19 cellular contexts compared by ENCODE assay signal in the genomic region with DNA sequence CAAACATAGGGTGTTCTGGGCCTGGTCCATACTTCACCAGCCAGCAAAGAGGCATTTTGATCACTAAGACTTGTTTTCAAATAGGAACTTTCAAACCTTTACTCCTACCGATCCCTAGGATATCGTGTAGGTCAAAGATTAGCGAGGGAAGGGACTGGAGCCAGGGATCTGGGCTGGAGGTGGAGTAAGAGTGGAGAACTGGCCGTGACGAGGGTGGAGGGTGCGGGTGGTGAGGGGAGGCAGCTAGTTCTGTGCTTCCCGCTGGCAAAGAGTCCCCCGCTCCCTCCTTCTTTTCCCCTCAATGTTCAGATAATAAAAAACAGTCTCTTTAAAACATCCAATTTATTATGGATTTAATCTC.
A peak's percentile ranks its signal among the peaks of the same experiment; 100 is the strongest.
DNase-seq lines count a peak whose midpoint lies in the region; ATAC-seq, FAIRE-seq and TF ChIP-seq lines count a peak whose summit lies in the region.
"Had no signal": no experiment of that assay in that cellular context is flagged by ENCODE, and none has a peak within 500 bp of the region (broad histone marks: within the 10 kb centered on the region; RNA-seq: fewer than 3 reads in every experiment).

No MANE protein-coding gene starts in this region.

- no peaks in the 10 kb centered on the region for H3K79me2 ChIP-seq in HepG2 (ENCODE audit: insufficient read depth, low read length)

- TF ChIP-seq CTCF in IMR-90 (conservative IDR thresholded peaks at IDR 0.05; ENCODE audit: low read depth, low read length) (no peak), HepG2 (CRISPR knock-in tag; IDR thresholded peaks at IDR 0.05) (no peak), pancreas (IDR thresholded peaks at IDR 0.05) (no peak), thoracic aorta (IDR thresholded peaks at IDR 0.05) (no peak)

- intact Hi-C loops in IMR-90 (cut with micrococcal nuclease), result loop anchor here (5.0 kb wide), 1 partner anchor 187 kb away; no protein-coding TSS in a partner anchor
- intact Hi-C loops in HepG2 (cut with micrococcal nuclease; ENCODE audit: unreplicated experiment), result loop anchor here (10.0 kb wide), 1 partner anchor 306 kb away; no protein-coding TSS in a partner anchor
- intact Hi-C loops in pancreas (cut with DNase I), result no loop called here

- no peak overlapping the region for H2AFZ ChIP-seq in IMR-90 (replicated peaks; ENCODE audit: low read length, poor library complexity)
- H2AFZ ChIP-seq in HepG2 (ENCODE audit: low read length), result no peak overlapping the region

- no peak overlapping the region for H3K4ac ChIP-seq in IMR-90 (ENCODE audit: low read depth, low read length)

- H4K20me1 ChIP-seq in IMR-90 (ENCODE audit: insufficient read depth, low read length) (no peaks in the 10 kb centered on the region), HepG2 (ENCODE audit: insufficient read depth, low read length) (no peaks in the 10 kb centered on the region; the same call in 1 of the 2 replicates)

- H3K79me1 ChIP-seq in IMR-90 (ENCODE audit: low read depth in 1 of 2, low read length in 2 of 2), result 0 out of 4 replicates have a peak, but pooled peaks cover 0 to 4% of the 10 kb centered on the region in 2 experiments

- H2AK5ac ChIP-seq in IMR-90 (ENCODE audit: low read depth, low read length), result no peak overlapping the region

- no CpG with 5 or more reads among the region's 8 CpGs for WGBS in IMR-90 (ENCODE audit: extremely low coverage in 2 of 2, insufficient read length in 1 of 2), 2 experiments
- WGBS in HepG2 (ENCODE audit: low lambda C conversion rate), result 95% methylated on average over 8 of the region's 8 CpGs
- WGBS in pancreas, 2 donors, result 45 to 54% methylated on average over 8 of the region's 8 CpGs

- no peak overlapping the region for H4K8ac ChIP-seq in IMR-90 (ENCODE audit: low read depth in 2 of 2, low read length in 2 of 2)

- H3K36me3 ChIP-seq in IMR-90 (ENCODE audit: control insufficient read depth, insufficient read depth, low read length) (no peaks in the 10 kb centered on the region), HepG2 (replicated peaks in 1 of 2; ENCODE audit: control insufficient read depth in 1 of 2, insufficient read depth in 2 of 2, low read length in 2 of 2) (peaks cover 0 to 15% of the 10 kb centered on the region in 2 experiments; a peak in 2 of 5 replicates), pancreas (no peaks in the 10 kb centered on the region), thoracic aorta (no peaks in the 10 kb centered on the region)
- H3K36me3 ChIP-seq: BE2C had no signal

- H3K23ac ChIP-seq in IMR-90 (ENCODE audit: low read depth, low read length), result no peak overlapping the region

- H3K14ac ChIP-seq in IMR-90 (replicated peaks; ENCODE audit: low read depth, low read length), result no peak overlapping the region

- H3K9me3 ChIP-seq in IMR-90 (ENCODE audit: control insufficient read depth, insufficient read depth, low read length), result no peaks in the 10 kb centered on the region
- no peaks in the 10 kb centered on the region for H3K9me3 ChIP-seq in HepG2 (ENCODE audit: low read length)
- no peaks in the 10 kb centered on the region for H3K9me3 ChIP-seq in pancreas
- H3K9me3 ChIP-seq in thoracic aorta, result no peaks in the 10 kb centered on the region
- H3K9me3 ChIP-seq: BE2C had no signal

- H3K4me1 ChIP-seq in IMR-90 (ENCODE audit: control insufficient read depth, insufficient read depth, low read length), result peaks cover 10% of the 10 kb centered on the region
- 0 out of 2 replicates have a peak, but pooled peaks cover 8% of the 10 kb centered on the region for H3K4me1 ChIP-seq in HepG2 (ENCODE audit: insufficient read depth, low read length)
- peaks cover 24 to 51% (median 46%) of the 10 kb centered on the region in 3 donors for H3K4me1 ChIP-seq in pancreas
- H3K4me1 ChIP-seq in thoracic aorta (ENCODE audit: control insufficient read depth in 1 of 2, low read depth in 2 of 2), result peaks cover 0 to 56% of the 10 kb centered on the region in 2 donors

- BruUV-seq in IMR-90 (replicated peaks; lab: Mats Ljungman, UMichigan) (no TSS peak), HepG2 (replicated peaks; lab: Mats Ljungman, UMichigan) (no TSS peak)

- H2AK9ac ChIP-seq in IMR-90 (replicated peaks; ENCODE audit: low read depth, low read length, poor library complexity), result no peak overlapping the region

- no peak overlapping the region for H3K56ac ChIP-seq in IMR-90 (ENCODE audit: extremely low read depth, insufficient read depth, low read length)

- H3K4me3 ChIP-seq in IMR-90 (ENCODE audit: insufficient read depth, low read depth, low read length) (no peak overlapping the region), HepG2 (replicated peaks in 1 of 3; ENCODE audit: insufficient read depth in 1 of 3, low read depth in 2 of 3, low read length in 3 of 3) (no peak overlapping the region), pancreas (no peak overlapping the region), thoracic aorta (no peak overlapping the region)

- POLR2A ChIA-PET in IMR-90 (lab: Charles Lee; ENCODE audit: unreplicated experiment) (no interaction called here), HepG2 (lab: Yijun Ruan, JAX) (no interaction called here)

- dilution Hi-C loops in IMR-90 (cut with HindIII; ENCODE audit: low sequenced_read_pairs, unreplicated experiment), result no loop called here

- H3K9ac ChIP-seq in IMR-90 (ENCODE audit: low read depth, low read length) (no peak overlapping the region), HepG2 (ENCODE audit: insufficient read depth, low read depth, low read length) (no peak overlapping the region)

- no peak overlapping the region for H4K5ac ChIP-seq in IMR-90 (ENCODE audit: low read depth, low read length)

- H3K4me2 ChIP-seq in IMR-90 (ENCODE audit: low read depth, low read length) (no peak overlapping the region), HepG2 (ENCODE audit: low read depth, low read length) (no peak overlapping the region)

- CTCF ChIA-PET in IMR-90 (lab: Yijun Ruan, JAX) (no interaction called here), HepG2 (lab: Yijun Ruan, JAX; ENCODE audit: low intra/inter-chr PET ratio, low total read pairs) (no interaction called here)

- H3K18ac ChIP-seq in IMR-90 (ENCODE audit: low read depth, low read length), result no peak overlapping the region

- no peak overlapping the region for H3K27ac ChIP-seq in IMR-90 (ENCODE audit: insufficient read depth, low read length)
- H3K27ac ChIP-seq in HepG2 (ENCODE audit: extremely low read length, insufficient read depth, low read length), result no peak overlapping the region
- H3K27ac ChIP-seq in pancreas, result peak overlapping the region; percentile 39 to 91 (median 70)
- peak overlapping the region; percentile 33 to 57 for H3K27ac ChIP-seq in thoracic aorta
- H3K27ac ChIP-seq: HL-60 had no signal

- ATAC-seq in IMR-90 (ENCODE audit: low read depth), result no peak
- ATAC-seq in HepG2, result no peak
- ATAC-seq in pancreas, result peak; percentile 32 to 60 (median 40)
- no peak for ATAC-seq in thoracic aorta (ENCODE audit: insufficient number of reproducible peaks, low FRiP score, low read depth)

- FAIRE-seq in HepG2 (lab: Jason Lieb, UNC), result no peak
- FAIRE-seq in pancreas (lab: Jason Lieb, UNC), result no peak
- FAIRE-seq in urothelium cell line (lab: Jason Lieb, UNC), result no peak
- FAIRE-seq: D721Med, G401.6, GM12891, GM19239 had no signal

- no peak overlapping the region for H4K91ac ChIP-seq in IMR-90 (ENCODE audit: insufficient read depth, low read depth, low read length)

- peaks cover 8% of the 10 kb centered on the region for H3K9me1 ChIP-seq in IMR-90 (ENCODE audit: insufficient read depth, low read length)

- DNase-seq in IMR-90 (no peak), HepG2 (ENCODE audit: low spot score) (no peak), pancreas (peak in 3 of 6 donors; percentile 38 to 58 (median 46)), thoracic aorta (ENCODE audit: low spot score) (no peak), amygdala (lab: John Stamatoyannopoulos, UW) (no peak), urothelium cell line (ENCODE audit: low spot score) (no peak), ecto neural progenitor cell (ENCODE audit: low spot score) (no peak)
- DNase-seq in effector CD4-positive, alpha-beta T cell, result no peak
- DNase-seq: BE2C; C1 segment of cervical spinal cord; CD4-positive, CD25-positive, alpha-beta regulatory T cell; CD8-positive, alpha-beta memory T cell; COR-L47; HCEC 1CT had no signal

- TF ChIP-seq EP300 in HepG2 (IDR thresholded peaks at IDR 0.05; ENCODE audit: low read depth in 2 of 2, low read length in 2 of 2) (no peak), HepG2 (CRISPR knock-in tag; IDR thresholded peaks at IDR 0.05; ENCODE audit: borderline replicate concordance) (no peak)

- no peak overlapping the region for H2BK5ac ChIP-seq in IMR-90 (ENCODE audit: low read depth, low read length, poor library complexity, severe bottlenecking)

- TF ChIP-seq RAD21 in IMR-90 (IDR thresholded peaks at IDR 0.05; ENCODE audit: low read length), result no peak
- TF ChIP-seq RAD21 in HepG2 (CRISPR knock-in tag; IDR thresholded peaks at IDR 0.05), result no peak

- in situ Hi-C loops in IMR-90 (cut with MboI; ENCODE audit: low sequenced_read_pairs), result no loop called here
- in situ Hi-C loops in HepG2 (cut with HindIII; ENCODE audit: extremely low pct_ligation_motif_present, low pct_unique_long_range_greater_than_20kb), result no loop called here

- H2BK20ac ChIP-seq in IMR-90 (ENCODE audit: low read depth, low read length), result 0 out of 2 replicates have a peak overlapping the region, but pooled peaks have one; percentile 36

- TF ChIP-seq POLR2A in IMR-90 (IDR thresholded peaks at IDR 0.05; ENCODE audit: low read depth, low read length) (no peak), HepG2 (IDR thresholded peaks at IDR 0.05; ENCODE audit: insufficient read depth in 1 of 2, low read depth in 2 of 2, low read length in 2 of 2) (no peak)

- no peak overlapping the region for H2BK15ac ChIP-seq in IMR-90 (ENCODE audit: low read depth, low read length)

- H2BK120ac ChIP-seq in IMR-90 (ENCODE audit: low read depth, low read length), result no peak overlapping the region

- H3K27me3 ChIP-seq in IMR-90 (ENCODE audit: control insufficient read depth, insufficient read depth, low read length) (no peaks in the 10 kb centered on the region), HepG2 (ENCODE audit: control insufficient read depth in 1 of 2, insufficient read depth in 2 of 2, low read length in 2 of 2) (no peaks in the 10 kb centered on the region), pancreas (no peaks in the 10 kb centered on the region), thoracic aorta (replicated peaks; ENCODE audit: insufficient read depth) (no peaks in the 10 kb centered on the region)
- H3K27me3 ChIP-seq: BE2C had no signal

TF ChIP-seq in IMR-90, 13 proteins besides CTCF, POLR2A, EP300 and RAD21 (continues in another document):
- TF ChIP-seq MAFK (IDR thresholded peaks at IDR 0.05; ENCODE audit: low read depth, low read length) (no peak), RCOR1 (IDR thresholded peaks at IDR 0.05; ENCODE audit: insufficient replicate concordance, low read length) (no peak), CHD1 (IDR thresholded peaks at IDR 0.05; ENCODE audit: low read depth, low read length) (no peak), CEBPB (IDR thresholded peaks at IDR 0.05; ENCODE audit: low read depth, low read length) (no peak)

TF ChIP-seq in HepG2, 621 proteins besides CTCF, POLR2A, EP300 and RAD21 (continues in another document):
- TF ChIP-seq ZNF383 (CRISPR knock-in tag; IDR thresholded peaks at IDR 0.05; ENCODE audit: borderline replicate concordance) (no peak), SETDB1 (CRISPR knock-in tag; IDR thresholded peaks at IDR 0.05; ENCODE audit: borderline replicate concordance) (no peak)

Comparison
In these comparisons a context has a peak if more than half of its experiments do, and no peak if none do; other contexts are left out.
1. ATAC-seq: peak in pancreas (4 of 4); none in IMR-90 (single experiment), HepG2 (single experiment) and thoracic aorta (single experiment).
2. H3K27ac ChIP-seq: peak in pancreas (4 of 4) and thoracic aorta (2 of 2); none in IMR-90 (single experiment) and HepG2 (single experiment).
3. intact Hi-C loops: an anchor here in IMR-90 (5.0 kb wide) and HepG2 (10.0 kb wide); none called in pancreas.